8 cellular contexts compared by ENCODE assay signal in genomic region chr12:93777249-93777648, GRCh38.
DNase-seq lines count a peak whose midpoint lies in the region; ATAC-seq, FAIRE-seq and TF ChIP-seq lines count a peak whose summit lies in the region.

No MANE protein-coding gene starts in this region.

- no peak overlapping the region for H2BK12ac ChIP-seq in H9 (ENCODE audit: insufficient read length, low read depth, low read length)

- H2BK15ac ChIP-seq in H9 (ENCODE audit: low read depth, low read length) = 0 out of 2 replicates have a peak overlapping the region, but pooled peaks have one; percentile 9

- no peaks in the 10 kb centered on the region for H3K9me3 ChIP-seq in H9 (ENCODE audit: control insufficient read depth, low read depth, low read length)
- no peaks in the 10 kb centered on the region for H3K9me3 ChIP-seq in keratinocyte (ENCODE audit: control insufficient read depth, low read depth, low read length)
- no peaks in the 10 kb centered on the region for H3K9me3 ChIP-seq in skeletal muscle satellite cell (replicated peaks; ENCODE audit: low read length)

- no CpG with 5 or more reads among the region's 3 CpGs for WGBS in H9 (ENCODE audit: extremely low coverage, insufficient read length, low lambda C conversion rate)

- no peak overlapping the region for H3T11ph ChIP-seq in H9 (ENCODE audit: low read length)

- no peak overlapping the region for H2BK120ac ChIP-seq in H9 (ENCODE audit: low read depth, low read length, poor library complexity, severe bottlenecking)

- H3K4me1 Mint-ChIP-seq in H9 = peaks cover 3 to 9% of the 10 kb centered on the region in 2 experiments; a peak in 3 of 4 replicates
- peaks cover 46% of the 10 kb centered on the region for H3K4me1 Mint-ChIP-seq in brain

- H3K23me2 ChIP-seq in H9 (ENCODE audit: insufficient read length, low read depth, low read length, poor library complexity, severe bottlenecking) = no peaks in the 10 kb centered on the region

- H3K4me3 ChIP-seq in keratinocyte (ENCODE audit: control insufficient read depth in 2 of 3, extremely low read depth in 1 of 3, insufficient read depth in 2 of 3, low read depth in 1 of 3, low read length in 3 of 3) = no peak overlapping the region
- peak overlapping the region; percentile 23 for H3K4me3 ChIP-seq in skeletal muscle satellite cell (ENCODE audit: low read length)

- no peak overlapping the region for H3K4ac ChIP-seq in H9 (ENCODE audit: low read depth, low read length)

- H3K27me3 Mint-ChIP-seq in H9 (ENCODE audit: low read depth) (no peaks in the 10 kb centered on the region), brain (no peaks in the 10 kb centered on the region)

- no peak overlapping the region for H2BK20ac ChIP-seq in H9 (ENCODE audit: low read depth, low read length, poor library complexity, severe bottlenecking)

- no peaks in the 10 kb centered on the region for H3K9me3 Mint-ChIP-seq in H9
- peaks cover 0 to 3% (median 2%) of the 10 kb centered on the region in 5 experiments for H3K9me3 Mint-ChIP-seq in brain

- H3K4me1 ChIP-seq in H9 (ENCODE audit: insufficient read depth, low read length) = no peaks in the 10 kb centered on the region; the same call in 1 of the 2 replicates
- peaks cover 26% of the 10 kb centered on the region for H3K4me1 ChIP-seq in keratinocyte (ENCODE audit: control insufficient read depth, extremely low read depth, insufficient read depth, low read length)
- H3K4me1 ChIP-seq in skeletal muscle satellite cell (ENCODE audit: control insufficient read depth, insufficient read depth, low read length) = peaks cover 38% of the 10 kb centered on the region

- dilution Hi-C loops in keratinocyte (cut with MboI; ENCODE audit: extremely low pct_ligation_motif_present, low sequenced_read_pairs) = no loop called here

- no peak overlapping the region for H3K23ac ChIP-seq in H9 (ENCODE audit: insufficient read length, low read depth, low read length)

- H3K79me2 ChIP-seq in H9 (ENCODE audit: insufficient read depth, low read length) = no peaks in the 10 kb centered on the region
- no peaks in the 10 kb centered on the region for H3K79me2 ChIP-seq in keratinocyte (ENCODE audit: control insufficient read depth, insufficient read depth, low read length)

- H3K4me3 Mint-ChIP-seq in H9 (no peak overlapping the region), brain (no peak overlapping the region)

- H3K27ac Mint-ChIP-seq in H9 (no peak overlapping the region; a peak in 1 of 7 replicates), brain (peak overlapping the region; percentile 14 to 80 (median 48))

- H3K9ac ChIP-seq in H9 (ENCODE audit: extremely low read depth, insufficient read length, low read length) = no peak overlapping the region
- no peak overlapping the region for H3K9ac ChIP-seq in keratinocyte (ENCODE audit: control insufficient read depth, extremely low read depth, insufficient read depth, low read length)
- H3K9ac ChIP-seq in skeletal muscle satellite cell (ENCODE audit: low read depth, low read length) = peak overlapping the region; percentile 79

- no peak overlapping the region for H4K5ac ChIP-seq in H9 (ENCODE audit: insufficient read length, low read depth, low read length)

- no peak overlapping the region for H3K18ac ChIP-seq in H9 (ENCODE audit: insufficient read length, low read depth, low read length)

- FAIRE-seq in keratinocyte (lab: Jason Lieb, UNC) = peak; percentile 32

- H3K9me1 ChIP-seq in keratinocyte (ENCODE audit: control insufficient read depth, extremely low read depth, insufficient read depth, low read length) = no peaks in the 10 kb centered on the region

- no peak overlapping the region for H3K56ac ChIP-seq in H9 (ENCODE audit: insufficient read length, low read depth, low read length)

- H2AK5ac ChIP-seq in H9 (ENCODE audit: insufficient read length, low read length) = no peak overlapping the region

- H4K8ac ChIP-seq in H9 (replicated peaks; ENCODE audit: insufficient read length, low read depth, low read length) = no peak overlapping the region

- H3K27me3 ChIP-seq in H9 (ENCODE audit: insufficient read depth, low read length) (no peaks in the 10 kb centered on the region), keratinocyte (ENCODE audit: control insufficient read depth, extremely low read depth, insufficient read depth, low read length) (no peaks in the 10 kb centered on the region), skeletal muscle satellite cell (ENCODE audit: control insufficient read depth, insufficient read depth, low read length) (no peaks in the 10 kb centered on the region)

- H2AFZ ChIP-seq in H9 (ENCODE audit: low read length) (no peak overlapping the region), keratinocyte (ENCODE audit: control insufficient read depth, low read length) (peak overlapping the region; percentile 11)

- H3K36me3 Mint-ChIP-seq in H9 (ENCODE audit: insufficient read depth in 1 of 3, low read depth in 3 of 3) = no peaks in the 10 kb centered on the region
- no peaks in the 10 kb centered on the region for H3K36me3 Mint-ChIP-seq in brain

- H3K27ac ChIP-seq in H9 (ENCODE audit: insufficient read length, low read depth, low read length) (no peak overlapping the region), keratinocyte (ENCODE audit: control insufficient read depth, insufficient read depth, low read length) (no peak overlapping the region)

- no peak for ATAC-seq in HG03457 (IDR thresholded peaks at IDR 0.05; ENCODE audit: unreplicated experiment)
- no peak for ATAC-seq in HG03565 (IDR thresholded peaks at IDR 0.05; ENCODE audit: unreplicated experiment)
- ATAC-seq in GM19397 (IDR thresholded peaks at IDR 0.05; ENCODE audit: unreplicated experiment) = no peak

- DNase-seq in H9 (no peak), keratinocyte (ENCODE audit: low read depth, low spot score) (no peak), activated T-cell treated with anti-CD3 and anti-CD28 coated beads for 4 hours (no peak)

- no peak overlapping the region for H4K91ac ChIP-seq in H9 (ENCODE audit: insufficient read length, low read depth, low read length)

- H3K36me3 ChIP-seq in keratinocyte (ENCODE audit: control insufficient read depth in 2 of 2, extremely low read depth in 1 of 2, insufficient read depth in 2 of 2, low read length in 2 of 2) (no peaks in the 10 kb centered on the region), skeletal muscle satellite cell (ENCODE audit: insufficient read depth, low read length) (no peaks in the 10 kb centered on the region)

- H4K20me1 ChIP-seq in H9 (ENCODE audit: control insufficient read depth, insufficient read depth, insufficient read length) = no peaks in the 10 kb centered on the region
- H4K20me1 ChIP-seq in keratinocyte (ENCODE audit: control insufficient read depth, extremely low read depth, insufficient read depth, low read length) = no peaks in the 10 kb centered on the region

- no peaks in the 10 kb centered on the region for H3K79me1 ChIP-seq in H9 (ENCODE audit: insufficient read depth, low read depth, low read length, poor library complexity, severe bottlenecking)

- no peak overlapping the region for H3K14ac ChIP-seq in H9 (ENCODE audit: insufficient read depth, low read length)

- no peak overlapping the region for H2BK5ac ChIP-seq in H9 (ENCODE audit: insufficient read length, low read length)

- TF ChIP-seq CTCF in H9 (conservative IDR thresholded peaks at IDR 0.05) (no peak), brain (conservative IDR thresholded peaks at IDR 0.05) (no peak), keratinocyte (optimal IDR thresholded peaks at IDR 0.05 in 1 of 3, IDR thresholded peaks at IDR 0.05 in 1 of 3, conservative IDR thresholded peaks at IDR 0.05 in 1 of 3; ENCODE audit: extremely low read depth in 1 of 3, insufficient read depth in 2 of 3, low read length in 3 of 3) (no peak)

- H3K4me2 ChIP-seq in H9 (ENCODE audit: insufficient read depth, insufficient read length, low read length) = no peak overlapping the region
- H3K4me2 ChIP-seq in keratinocyte (ENCODE audit: control insufficient read depth, extremely low read depth, insufficient read depth, low read depth, low read length) = peak overlapping the region; percentile 39
- H3K4me2 ChIP-seq in skeletal muscle satellite cell (ENCODE audit: low read length) = peak overlapping the region; percentile 35

Comparison
In these comparisons a context has a peak if more than half of its experiments do, and no peak if none do; other contexts are left out.
1. H3K27ac Mint-ChIP-seq: peak in brain (5 of 5); none in H9 (0 of 3).